ENCODE assay signal across 9 cellular contexts in the genomic region with DNA sequence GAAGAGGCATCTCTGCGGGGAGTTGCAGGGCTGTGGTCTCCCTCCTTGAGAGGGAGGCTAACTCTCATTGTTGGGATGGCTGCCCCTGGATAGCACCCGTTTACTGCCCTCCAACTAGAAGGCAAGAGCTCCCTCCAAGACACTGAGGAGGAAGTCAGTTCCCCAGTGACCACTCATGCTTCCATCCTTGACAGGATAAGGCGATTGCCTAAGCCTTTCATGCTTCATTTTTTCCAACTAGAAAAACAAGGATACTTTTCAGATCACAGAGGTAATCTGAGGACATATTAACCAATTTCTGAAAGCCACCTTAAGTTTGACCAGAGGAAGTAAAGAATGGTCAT.
DNase-seq lines count a peak whose midpoint lies in the region; ATAC-seq and TF ChIP-seq lines count a peak whose summit lies in the region.
"Had no signal": no experiment of that assay in that cellular context is flagged by ENCODE, and none has a peak within 500 bp of the region (broad histone marks: within the 10 kb centered on the region; RNA-seq: fewer than 3 reads in every experiment).

No MANE protein-coding gene starts in this region.

- H3K36me3 Mint-ChIP-seq in Caco-2 (ENCODE audit: insufficient read depth, unreplicated experiment) (no peaks in the 10 kb centered on the region), T-helper 17 cell (ENCODE audit: low read depth) (peaks cover 2% of the 10 kb centered on the region)

- H3K27me3 Mint-ChIP-seq in Caco-2 (ENCODE audit: insufficient read depth, unreplicated experiment): no peaks in the 10 kb centered on the region
- no peaks in the 10 kb centered on the region for H3K27me3 Mint-ChIP-seq in T-helper 17 cell

- H3K27ac Mint-ChIP-seq in Caco-2 (ENCODE audit: unreplicated experiment) (peak overlapping the region; percentile 77), T-helper 17 cell (peak overlapping the region; percentile 91)

- no CpG with 5 or more reads among the region's 3 CpGs for WGBS in trophoblast cell (ENCODE audit: extremely low coverage, insufficient coverage, insufficient read length)

- H4K12ac ChIP-seq in trophoblast cell (ENCODE audit: low read depth, low read length): no peak overlapping the region

- no peaks in the 10 kb centered on the region for H3K9me3 Mint-ChIP-seq in Caco-2 (ENCODE audit: unreplicated experiment)
- H3K9me3 Mint-ChIP-seq: IgD-negative memory B cell had no signal

- H3K23ac ChIP-seq in trophoblast cell (ENCODE audit: low read length): no peak overlapping the region

- H3K4me3 ChIP-seq in Caco-2 (ENCODE audit: low read depth, low read length) (no peak overlapping the region), fibroblast of lung (replicated peaks in 1 of 4; ENCODE audit: control extremely low read depth in 1 of 4, insufficient read depth in 1 of 4, low read depth in 3 of 4, low read length in 4 of 4) (peak overlapping the region; percentile 0 to 33 (median 26)), trophoblast cell (ENCODE audit: low read depth, low read length) (no peak overlapping the region)

- BruUV-seq in Caco-2 (replicated peaks; lab: Mats Ljungman, UMichigan): no TSS peak

- DNase-seq in Caco-2: no peak
- no peak for DNase-seq in T-helper 17 cell
- peak in 1 of 2 donors; percentile 61 for DNase-seq in fibroblast of lung (ENCODE audit: low read depth in 2 of 2)
- peak in 1 of 2 donors; percentile 76 for DNase-seq in trophoblast cell
- DNase-seq in DMS53 (lab: John Stamatoyannopoulos, UW): no peak
- no peak for DNase-seq in NCI-H345 (lab: John Stamatoyannopoulos, UW)

- H4K20me1 ChIP-seq in fibroblast of lung (ENCODE audit: control insufficient read depth, extremely low read depth, insufficient read depth, low read length): no peaks in the 10 kb centered on the region

- peaks cover 23% of the 10 kb centered on the region for H3K4me1 Mint-ChIP-seq in Caco-2 (ENCODE audit: low read depth, unreplicated experiment)
- H3K4me1 Mint-ChIP-seq in T-helper 17 cell: peaks cover 34% of the 10 kb centered on the region

- POLR2A ChIA-PET in Caco-2 (lab: Charles Lee): interaction anchor here (0.7 kb wide), 1 partner anchor 182 kb away, joined by 3 read pairs; no protein-coding TSS in a partner anchor

- peak overlapping the region; percentile 80 for H3K18ac ChIP-seq in trophoblast cell (ENCODE audit: low read length)

- peaks cover 40% of the 10 kb centered on the region for H3K4me1 ChIP-seq in Caco-2
- peaks cover 31% of the 10 kb centered on the region for H3K4me1 ChIP-seq in fibroblast of lung (ENCODE audit: control insufficient read depth, extremely low read depth, insufficient read depth, low read length)
- peaks cover 18 to 20% of the 10 kb centered on the region in 2 experiments for H3K4me1 ChIP-seq in trophoblast cell (ENCODE audit: control insufficient read depth in 1 of 2, insufficient read depth in 2 of 2, low read length in 2 of 2)

- H2BK5ac ChIP-seq in trophoblast cell (ENCODE audit: low read depth, low read length, poor library complexity): peak overlapping the region; percentile 90

- ATAC-seq in T-helper 17 cell (no peak), HG03442 (IDR thresholded peaks at IDR 0.05; ENCODE audit: unreplicated experiment) (no peak), HG03354 (IDR thresholded peaks at IDR 0.05; ENCODE audit: poor library complexity, severe bottlenecking, unreplicated experiment) (no peak)

- peak overlapping the region; percentile 22 for H2AK5ac ChIP-seq in trophoblast cell (ENCODE audit: low read length)

- H4K8ac ChIP-seq in trophoblast cell (ENCODE audit: low read depth, low read length): peak overlapping the region; percentile 80

- H3K4me2 ChIP-seq in fibroblast of lung (ENCODE audit: extremely low read depth, insufficient read depth, low read length) (peak overlapping the region; percentile 69), trophoblast cell (ENCODE audit: low read length) (no peak overlapping the region)

- peak overlapping the region; percentile 22 for H3K4ac ChIP-seq in trophoblast cell (ENCODE audit: low read depth, low read length)

- H3K79me2 ChIP-seq in fibroblast of lung (ENCODE audit: control insufficient read depth, insufficient read depth, low read length): peaks cover 17% of the 10 kb centered on the region
- H3K79me2 ChIP-seq in trophoblast cell (ENCODE audit: control insufficient read depth, insufficient read depth, low read length, poor library complexity): peaks cover 13% of the 10 kb centered on the region

- TF ChIP-seq CTCF in Caco-2 (IDR thresholded peaks at IDR 0.05; ENCODE audit: insufficient read depth in 1 of 2, low read depth in 1 of 2, low read length in 1 of 2, severe bottlenecking in 1 of 2, unreplicated experiment in 1 of 2) (no peak), fibroblast of lung (conservative IDR thresholded peaks at IDR 0.05 in 1 of 2, IDR thresholded peaks at IDR 0.05 in 1 of 2; ENCODE audit: low read depth in 1 of 2, low read length in 2 of 2) (no peak)

- peak overlapping the region; percentile 90 for H4K91ac ChIP-seq in trophoblast cell (ENCODE audit: low read depth, low read length)

- H3K27ac ChIP-seq in fibroblast of lung (ENCODE audit: insufficient read depth, low read length): peak overlapping the region; percentile 98
- peak overlapping the region; percentile 98 for H3K27ac ChIP-seq in trophoblast cell (ENCODE audit: low read depth, low read length)

- peak overlapping the region; percentile 85 for H3K14ac ChIP-seq in trophoblast cell (ENCODE audit: low read length)

- no peaks in the 10 kb centered on the region for H3K36me3 ChIP-seq in Caco-2 (ENCODE audit: control insufficient read depth, insufficient read depth, low read length)
- no peaks in the 10 kb centered on the region for H3K36me3 ChIP-seq in fibroblast of lung (ENCODE audit: control insufficient read depth, insufficient read depth, low read length)
- peaks cover 0 to 5% of the 10 kb centered on the region in 2 experiments for H3K36me3 ChIP-seq in trophoblast cell (ENCODE audit: control insufficient read depth in 1 of 2, insufficient read depth in 2 of 2, low read length in 2 of 2)

- peak overlapping the region; percentile 81 for H2BK120ac ChIP-seq in trophoblast cell (ENCODE audit: insufficient read depth, low read length, poor library complexity)

- H2BK12ac ChIP-seq in trophoblast cell (ENCODE audit: low read length): peak overlapping the region; percentile 75

- H3K4me3 Mint-ChIP-seq in Caco-2 (ENCODE audit: unreplicated experiment) (no peak overlapping the region), T-helper 17 cell (peak overlapping the region; percentile 77)

- H3K9me3 ChIP-seq in Caco-2 (no peaks in the 10 kb centered on the region), T-helper 17 cell (ENCODE audit: control insufficient read depth, low read length, poor library complexity, severe bottlenecking) (no peaks in the 10 kb centered on the region), fibroblast of lung (ENCODE audit: control insufficient read depth, insufficient read depth, low read depth, low read length) (no peaks in the 10 kb centered on the region), trophoblast cell (ENCODE audit: insufficient read depth, low read depth, low read length) (no peaks in the 10 kb centered on the region)

- peak overlapping the region; percentile 66 for H3K9ac ChIP-seq in fibroblast of lung (ENCODE audit: insufficient read depth, low read length)
- peak overlapping the region; percentile 5 for H3K9ac ChIP-seq in trophoblast cell (ENCODE audit: low read length)

- CTCF ChIA-PET in Caco-2 (lab: Charles Lee): interaction anchor here (1.0 to 1.4 kb wide), 9 partner anchors 13 to 320 kb away, joined by 3 to 27 read pairs (median 5); partner anchors contain the start of gene MAML2

- H3K27me3 ChIP-seq in Caco-2 (replicated peaks; ENCODE audit: control insufficient read depth, insufficient read depth, low read length) (no peaks in the 10 kb centered on the region), fibroblast of lung (ENCODE audit: control insufficient read depth, insufficient read depth, low read length) (no peaks in the 10 kb centered on the region), trophoblast cell (ENCODE audit: insufficient read depth, low read length) (no peaks in the 10 kb centered on the region)

- H2AFZ ChIP-seq in fibroblast of lung (ENCODE audit: low read length) (no peak overlapping the region), trophoblast cell (ENCODE audit: insufficient read depth, low read length, poor library complexity) (peak overlapping the region; percentile 86)

- intact Hi-C loops in Caco-2 (cut with micrococcal nuclease; ENCODE audit: unreplicated experiment): loop anchor here (1.0 kb wide), 1 partner anchor 8 kb away; no protein-coding TSS in a partner anchor

- H3K79me1 ChIP-seq in trophoblast cell (ENCODE audit: low read length): peaks cover 26% of the 10 kb centered on the region

Comparison
In these comparisons a context has a peak if more than half of its experiments do, and no peak if none do; other contexts are left out.
1. H3K4me3 ChIP-seq: peak in fibroblast of lung (4 of 4); none in Caco-2 (single experiment) and trophoblast cell (single experiment).